ENCODE assay signal across 10 cellular contexts in the genomic region with DNA sequence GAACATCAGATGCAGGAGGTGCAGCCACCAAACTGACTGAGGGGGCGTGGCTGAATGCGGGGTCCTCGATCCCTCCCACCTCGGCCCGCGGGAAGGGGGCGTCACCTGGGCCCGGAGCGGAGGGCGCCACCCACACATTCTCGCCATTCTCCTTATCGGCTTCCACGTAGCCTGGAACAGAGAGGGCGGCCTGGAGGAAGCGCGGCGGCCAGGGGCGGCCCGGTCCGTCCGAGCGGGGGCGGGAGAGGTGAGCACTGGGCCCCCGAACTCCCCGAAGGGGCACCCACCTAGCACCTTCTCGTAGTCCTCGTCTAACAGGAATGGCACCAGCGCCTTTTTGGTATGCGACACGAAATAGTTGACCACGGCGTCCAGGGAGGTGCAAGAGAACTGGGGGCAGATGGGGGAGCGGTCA. TPM values are rescaled to one million over a fixed set of nuclear protein-coding genes. Genes with fewer than 3 reads are reported as not detected.
A peak's percentile ranks its signal among the peaks of the same experiment; 100 is the strongest.
DNase-seq lines count a peak whose midpoint lies in the region; ATAC-seq and TF ChIP-seq lines count a peak whose summit lies in the region.
"Had no signal": no experiment of that assay in that cellular context is flagged by ENCODE, and none has a peak within 500 bp of the region (broad histone marks: within the 10 kb centered on the region; RNA-seq: fewer than 3 reads in every experiment).

No MANE protein-coding gene starts in this region.

- peaks cover 6% of the 10 kb centered on the region for H3K9me3 Mint-ChIP-seq in nephron progenitor cell

- peaks cover 32% of the 10 kb centered on the region for H3K27me3 Mint-ChIP-seq in nephron progenitor cell (ENCODE audit: low read depth, poor library complexity)

- no peak for TF ChIP-seq CTCF in nephron progenitor cell (IDR thresholded peaks at IDR 0.05)

- peak overlapping the region; percentile 78 for H3K4me3 Mint-ChIP-seq in nephron progenitor cell

- H3K4me1 ChIP-seq in ES-I3 (ENCODE audit: insufficient read depth, low read length) (no peaks in the 10 kb centered on the region; the same call in 1 of the 2 replicates), NT2/D1 (ENCODE audit: insufficient read depth, insufficient read length) (peaks cover 6% of the 10 kb centered on the region), ectodermal cell (ENCODE audit: control insufficient read depth, insufficient read depth, low read length) (peaks cover 3% of the 10 kb centered on the region)

- H3K27ac Mint-ChIP-seq in nephron progenitor cell: no peak overlapping the region

- H3K27me3 ChIP-seq in NT2/D1 (ENCODE audit: insufficient read depth, insufficient read length) (no peaks in the 10 kb centered on the region), ectodermal cell (ENCODE audit: control insufficient read depth, insufficient read depth, low read length, poor library complexity, severe bottlenecking) (peaks cover 18% of the 10 kb centered on the region)
- H3K27me3 ChIP-seq: uterus had no signal

- H3K9me3 ChIP-seq in ES-I3 (ENCODE audit: control insufficient read depth, insufficient read depth, low read length) (no peaks in the 10 kb centered on the region), NT2/D1 (ENCODE audit: insufficient read depth, low read length) (peaks cover 6% of the 10 kb centered on the region), ectodermal cell (ENCODE audit: control insufficient read depth, low read length) (no peaks in the 10 kb centered on the region)
- H3K9me3 ChIP-seq: uterus had no signal

- peak overlapping the region; percentile 45; the same call in 1 of the 2 replicates for H3K9ac ChIP-seq in ES-I3 (ENCODE audit: low read depth, low read length)
- H3K9ac ChIP-seq in NT2/D1 (ENCODE audit: insufficient read length, low read depth): peak overlapping the region; percentile 61

- WGBS in ectodermal cell, 2 experiments: 7 to 8% methylated on average over 33 of the region's 33 CpGs

- no peaks in the 10 kb centered on the region for H3K36me3 ChIP-seq in ES-I3 (ENCODE audit: insufficient read depth, low read length)
- peaks cover 18% of the 10 kb centered on the region for H3K36me3 ChIP-seq in NT2/D1 (ENCODE audit: insufficient read depth, insufficient read length, low read length)
- H3K36me3 ChIP-seq in ectodermal cell (ENCODE audit: control insufficient read depth, insufficient read depth, low read length): no peaks in the 10 kb centered on the region
- H3K36me3 ChIP-seq: uterus had no signal

- peaks cover 19% of the 10 kb centered on the region for H3K4me1 Mint-ChIP-seq in nephron progenitor cell

- peaks cover 4% of the 10 kb centered on the region for H3K36me3 Mint-ChIP-seq in nephron progenitor cell (ENCODE audit: low read depth)

- ATAC-seq in HG03432 (IDR thresholded peaks at IDR 0.05; ENCODE audit: unreplicated experiment) (no peak), HG02981 (IDR thresholded peaks at IDR 0.05; ENCODE audit: unreplicated experiment) (no peak)

- H3K4me3 ChIP-seq in NT2/D1 (ENCODE audit: insufficient read length, low read depth): peak overlapping the region; percentile 48
- H3K4me3 ChIP-seq in ectodermal cell (ENCODE audit: insufficient read depth, low read depth, low read length): peak overlapping the region; percentile 26

- DNase-seq in NT2/D1 (ENCODE audit: low read depth, low spot score) (peak; percentile 40), nephron progenitor cell (peak; percentile 77), NCI-H146 (lab: John Stamatoyannopoulos, UW) (no peak), T-helper 9 cell (no peak)

- no peak overlapping the region for H3K27ac ChIP-seq in ectodermal cell (ENCODE audit: insufficient read depth, low read depth, low read length, poor library complexity, severe bottlenecking)
- H3K27ac ChIP-seq: HL-60 had no signal

RNA-seq across cellular contexts. Expression of gene STAP2, which starts 11.8 kb away (rescaled TPM):
- 8.5 TPM for polyA plus RNA-seq in ectodermal cell (2013, experiment 1 of 4)
- 7.9 TPM for polyA plus RNA-seq in ectodermal cell (2013, experiment 2 of 4)
- 8.6 TPM for polyA plus RNA-seq in ectodermal cell (2013, experiment 3 of 4)
- polyA plus RNA-seq in ectodermal cell (2013, experiment 4 of 4): 10.9 TPM

RNA-seq across cellular contexts. Expression of gene MPND, which starts 16.5 kb away (rescaled TPM):
- polyA plus RNA-seq in ectodermal cell (2013, experiment 1 of 4): 36.6 TPM
- 42.0 TPM for polyA plus RNA-seq in ectodermal cell (2013, experiment 2 of 4)
- 29.8 TPM for polyA plus RNA-seq in ectodermal cell (2013, experiment 3 of 4)
- polyA plus RNA-seq in ectodermal cell (2013, experiment 4 of 4): 33.9 TPM

RNA-seq across cellular contexts. Expression of gene FSD1, which starts 22.4 kb away (rescaled TPM):
- 96.8 TPM for polyA plus RNA-seq in ectodermal cell (2013, experiment 1 of 4)
- 88.4 TPM for polyA plus RNA-seq in ectodermal cell (2013, experiment 2 of 4)
- polyA plus RNA-seq in ectodermal cell (2013, experiment 3 of 4): 76.2 TPM
- polyA plus RNA-seq in ectodermal cell (2013, experiment 4 of 4): 73.7 TPM

RNA-seq across cellular contexts. Expression of gene TMIGD2, which starts 24.7 kb away (rescaled TPM):
- polyA plus RNA-seq in ectodermal cell (2013, experiment 1 of 4): 0.59 TPM
- 0.85 TPM for polyA plus RNA-seq in ectodermal cell (2013, experiment 2 of 4)
- polyA plus RNA-seq in ectodermal cell (2013, experiment 3 of 4): 1.4 TPM
- 1.1 TPM for polyA plus RNA-seq in ectodermal cell (2013, experiment 4 of 4)

RNA-seq across cellular contexts. Expression of gene SHD, which starts 47.8 kb away (rescaled TPM):
- not detected for polyA plus RNA-seq in ectodermal cell (2013, experiment 1 of 4)
- polyA plus RNA-seq in ectodermal cell (2013, experiment 2 of 4): 0.57 TPM
- polyA plus RNA-seq in ectodermal cell (2013, experiment 3 of 4): 0.48 TPM
- 0.77 TPM for polyA plus RNA-seq in ectodermal cell (2013, experiment 4 of 4)

Comparison
In these comparisons a context has a peak if more than half of its experiments do, and no peak if none do; other contexts are left out.
1. DNase-seq: peak in NT2/D1 (single experiment) and nephron progenitor cell (single experiment); none in NCI-H146 (single experiment) and T-helper 9 cell (single experiment).